8 cellular contexts compared by ENCODE assay signal in the genomic region with DNA sequence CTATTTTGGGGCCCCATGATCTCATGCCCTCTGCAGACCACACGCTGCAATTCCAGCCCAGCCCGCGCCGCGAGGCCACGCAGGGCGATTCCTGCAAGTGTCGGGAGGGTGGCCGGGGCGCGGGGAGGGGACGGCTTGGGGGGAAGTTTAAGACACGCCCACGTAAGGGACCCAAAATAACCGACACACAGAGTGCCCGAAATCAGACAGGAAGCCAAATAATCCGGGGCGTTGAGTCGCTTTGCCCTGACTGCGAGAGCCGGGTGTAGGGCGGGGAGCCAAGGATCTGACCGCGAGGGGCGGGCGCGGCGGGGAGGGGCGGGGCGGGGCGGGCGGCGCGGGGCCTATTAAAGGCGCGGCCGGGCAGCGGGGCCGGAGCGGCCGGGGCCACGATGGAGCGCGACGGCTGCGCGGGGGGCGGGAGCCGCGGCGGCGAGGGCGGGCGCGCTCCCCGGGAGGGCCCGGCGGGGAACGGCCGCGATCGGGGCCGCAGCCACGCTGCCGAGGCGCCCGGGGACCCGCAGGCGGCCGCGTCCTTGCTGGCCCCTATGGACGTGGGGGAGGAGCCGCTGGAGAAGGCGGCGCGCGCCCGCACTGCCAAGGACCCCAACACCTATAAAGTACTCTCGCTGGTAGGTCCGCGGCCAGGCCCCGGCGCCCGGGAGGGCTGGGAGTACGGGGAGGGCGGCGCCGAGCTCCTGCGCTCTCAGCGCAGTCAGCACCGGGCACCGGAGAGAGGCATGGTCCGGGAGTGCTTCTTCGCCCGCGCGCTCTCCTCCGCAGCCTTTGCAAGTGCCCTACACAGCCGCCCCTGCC. TPM values are rescaled to one million over a fixed set of nuclear protein-coding genes. Genes with fewer than 3 reads are reported as not detected.
DNase-seq lines count a peak whose midpoint lies in the region; ATAC-seq, FAIRE-seq and TF ChIP-seq lines count a peak whose summit lies in the region.

A gene (plus strand): TSS at position 377 of the 816 bp plus-strand sequence. CDS start 16 bp downstream, at position 393.

- H3K36me3 ChIP-seq in duodenal mucosa (ENCODE audit: control insufficient read depth in 1 of 2, insufficient read depth in 2 of 2, low read length in 2 of 2) = no peaks in the 10 kb centered on the region
- no peaks in the 10 kb centered on the region for H3K36me3 ChIP-seq in right lobe of liver

- 0% methylated on average over 8 of the region's 99 CpGs for WGBS in right lobe of liver (ENCODE audit: insufficient coverage, low coverage, low lambda C conversion rate, missing lambda C conversion rate)

- in situ Hi-C loops in GM13976 (cut with MboI; ENCODE audit: low sequenced_read_pairs, unreplicated experiment) = no loop called here

- H3K4me3 ChIP-seq in duodenal mucosa (ENCODE audit: low read depth in 1 of 2, low read length in 2 of 2) (peak within 1 kb of the TSS; percentile 77 to 81), right lobe of liver (peak within 1 kb of the TSS; percentile 67 to 82 (median 73))

- H3K4me1 ChIP-seq in duodenal mucosa (ENCODE audit: control insufficient read depth in 1 of 2, insufficient read depth in 2 of 2, low read length in 2 of 2) (peaks cover 7 to 12% of the 10 kb centered on the region in 2 donors), right lobe of liver (peaks cover 0 to 7% (median 2%) of the 10 kb centered on the region in 4 donors)

- DNase-seq in GM13976 (ENCODE audit: low spot score) (peak; percentile 61), NCI-H524 treated with DMSO at 0.1 percent for 48 hours (lab: John Stamatoyannopoulos, UW) (peak; percentile 69), right lobe of liver (peak; percentile 79 to 85 (median 81)), D721Med (ENCODE audit: insufficient read length, low spot score) (no peak)
- DNase-seq in activated CD4-positive, alpha-beta T cell treated with anti-CD3 and anti-CD28 coated beads, Interleukin-2, amount 50 U/mL, for 48 hours = peak; percentile 49 to 54
- peak; percentile 30 for DNase-seq in stimulated activated CD4-positive, alpha-beta T cell treated with anti-CD3 and anti-CD28 coated beads, Interleukin-4, amount 100 ng/mL, for 24 hours

- intact Hi-C loops in right lobe of liver (cut with DNase I) = no loop called here

- ATAC-seq in HG02884 (IDR thresholded peaks at IDR 0.05; ENCODE audit: unreplicated experiment) (peak; percentile 49), right lobe of liver (peak; percentile 83 to 88 (median 86))

- no peak for FAIRE-seq in D721Med (lab: Jason Lieb, UNC)

- peak within 1 kb of the TSS; percentile 34 to 44 for H3K9ac ChIP-seq in duodenal mucosa (ENCODE audit: low read depth in 1 of 2, low read length in 2 of 2)

- H3K27me3 ChIP-seq in duodenal mucosa (ENCODE audit: control insufficient read depth in 1 of 2, insufficient read depth in 2 of 2, low read length in 2 of 2) = peaks cover 0 to 15% of the 10 kb centered on the region in 2 donors
- no peaks in the 10 kb centered on the region for H3K27me3 ChIP-seq in right lobe of liver

- TF ChIP-seq CTCF in GM13976 (IDR thresholded peaks at IDR 0.05; ENCODE audit: borderline replicate concordance, control extremely low read depth, extremely low read depth, insufficient read depth, missing control alignments) = no peak
- peak; percentile 22 to 38 (median 37) for TF ChIP-seq CTCF in right lobe of liver (IDR thresholded peaks at IDR 0.05)
- TF ChIP-seq CTCF in D721Med (IDR thresholded peaks at IDR 0.05; ENCODE audit: insufficient read depth, missing control alignments) = no peak

- H3K9me3 ChIP-seq in duodenal mucosa (ENCODE audit: control insufficient read depth in 1 of 2, low read length in 2 of 2) (no peaks in the 10 kb centered on the region), right lobe of liver (no peaks in the 10 kb centered on the region)

- H3K27ac ChIP-seq in duodenal mucosa (ENCODE audit: low read depth, low read length) = no peak within 1 kb of the TSS
- H3K27ac ChIP-seq in right lobe of liver = peak within 1 kb of the TSS; percentile 66 to 80 (median 71)

- TF ChIP-seq POLR2A in right lobe of liver (IDR thresholded peaks at IDR 0.05) = peak; percentile 61

RNA-seq across cellular contexts. Expression of the gene that starts here (rescaled TPM):
- total RNA-seq in right lobe of liver = 10 to 100 TPM; 27.5 to 61.6 (median 45.6) TPM

Comparison
In these comparisons a context has a peak if more than half of its experiments do, and no peak if none do; other contexts are left out.
1. CTCF ChIP-seq: peak in right lobe of liver (4 of 4); none in GM13976 (single experiment) and D721Med (single experiment).